In the genomic region with DNA sequence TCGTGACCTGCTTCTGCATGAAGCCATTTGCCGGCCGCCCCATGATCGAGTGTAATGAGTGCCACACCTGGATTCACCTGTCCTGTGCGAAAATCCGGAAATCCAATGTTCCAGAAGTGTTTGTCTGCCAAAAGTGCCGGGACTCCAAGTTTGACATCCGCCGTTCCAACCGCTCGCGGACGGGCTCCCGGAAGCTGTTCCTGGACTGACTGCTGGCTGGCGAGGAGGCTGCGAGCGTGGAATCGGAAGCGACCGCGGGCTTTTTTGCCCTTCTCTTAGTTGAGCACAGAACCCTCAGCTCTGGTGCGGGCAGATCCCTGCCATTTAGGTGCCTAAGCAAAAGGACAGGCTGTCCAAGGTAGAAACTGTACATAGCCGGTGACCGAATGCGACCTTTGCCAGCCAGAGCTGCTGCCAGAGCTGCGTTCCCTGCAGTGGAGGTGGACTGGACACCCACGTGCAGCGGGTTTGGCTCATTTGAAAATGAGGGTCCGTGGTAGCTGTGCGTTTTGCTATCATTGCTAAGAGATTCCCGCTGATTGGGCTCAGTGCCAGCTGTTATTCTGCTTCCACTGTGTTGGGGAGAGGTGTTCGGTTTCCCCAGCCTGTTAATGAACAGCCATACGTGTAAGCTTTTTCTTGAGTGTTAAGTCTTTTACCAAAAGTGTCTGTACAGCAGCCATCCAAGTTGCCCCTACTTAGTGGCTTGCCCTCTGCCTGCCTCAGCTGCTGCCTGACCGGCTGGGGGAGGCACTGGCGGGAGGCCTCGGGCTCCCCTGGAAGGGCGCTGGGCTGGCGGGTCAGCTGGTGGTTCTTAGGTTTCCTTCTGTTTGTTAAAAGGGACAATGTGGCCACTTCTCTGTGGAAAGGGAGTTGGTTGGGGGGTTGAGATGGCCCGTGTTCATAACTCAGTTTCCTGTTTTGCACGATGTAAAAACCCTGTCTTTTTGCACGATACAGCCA, we compare ENCODE assay signal across 26 cellular contexts. TPM values are rescaled to one million over a fixed set of nuclear protein-coding genes. Genes with fewer than 3 reads are reported as not detected.
DNase-seq lines count a peak whose midpoint lies in the region; ATAC-seq and TF ChIP-seq lines count a peak whose summit lies in the region.
"Had no signal": no experiment of that assay in that cellular context is flagged by ENCODE, and none has a peak within 500 bp of the region (broad histone marks: within the 10 kb centered on the region; RNA-seq: fewer than 3 reads in every experiment).

No MANE protein-coding gene starts in this region.

- peaks cover 0 to 7% (median 0%) of the 10 kb centered on the region in 4 donors for H3K36me3 ChIP-seq in right lobe of liver
- H3K36me3 ChIP-seq in smooth muscle cell (ENCODE audit: low read depth) = no peaks in the 10 kb centered on the region

- H3K4me3 ChIP-seq in right lobe of liver (peak overlapping the region in 1 of 3 donors; percentile 27), smooth muscle cell (no peak overlapping the region)
- H3K4me3 ChIP-seq: hepatocyte, left lung had no signal

- H3K27me3 Mint-ChIP-seq in WTC11 (ENCODE audit: low read depth) = no peaks in the 10 kb centered on the region; the same call in 1 of the 2 replicates
- H3K27me3 Mint-ChIP-seq: CD4-positive, alpha-beta memory T cell; IgD-negative memory B cell; naive B cell had no signal

- DNase-seq in DMS 273 (lab: John Stamatoyannopoulos, UW; ENCODE audit: unreplicated experiment) (peak; percentile 43), DMS 273 treated with DMSO at 0.1 percent for 48 hours (lab: John Stamatoyannopoulos, UW) (no peak), WTC11 (ENCODE audit: low spot score) (no peak), right lobe of liver (peak; percentile 51 to 83 (median 73)), smooth muscle cell (lab: John Stamatoyannopoulos, UW; ENCODE audit: unreplicated experiment) (no peak), sciatic nerve (ENCODE audit: low spot score) (no peak), iPS-NIHi11 (ENCODE audit: low spot score) (no peak)
- DNase-seq: activated CD8-positive, alpha-beta T cell treated with anti-CD3 and anti-CD28 coated beads, Interleukin-2, amount 10 ng/mL, durations not matched to agents 7 days and 5 days; aorta; CD4-positive, alpha-beta memory T cell; cortex of kidney; left lung; naive B cell; NCI-H1092; NCI-H187 treated with DMSO at 0.1 percent for 48 hours; NCI-H2227 treated with DMSO at 0.1 percent for 48 hours; NCI-H526 treated with DMSO at 0.1 percent for 48 hours; SK-N-SH; stimulated activated CD4-positive, alpha-beta T cell treated with anti-CD3 and anti-CD28 coated beads, Interleukin-4, amount 100 ng/mL, for 24 hours had no signal

- no peak overlapping the region for H3K4me3 Mint-ChIP-seq in WTC11
- H3K4me3 Mint-ChIP-seq: activated CD8-positive, alpha-beta T cell treated with anti-CD3 and anti-CD28 coated beads, Interleukin-2, amount 10 ng/mL, durations not matched to agents 7 days and 5 days; stimulated activated effector memory CD8-positive, alpha-beta T cell treated with anti-CD3 and anti-CD28 coated beads, Interleukin-12 subunit alpha, Interleukin-12 subunit beta, amount 100 ng/mL, for 72 hours; T-helper 1 cell treated with Interleukin-12 subunit alpha and Interleukin-12 subunit beta and Interleukin-4 antibody, amounts not matched to agents 30 μg/mL and 1 μg/mL, for 36 hours had no signal

- peaks cover 0 to 45% (median 18%) of the 10 kb centered on the region in 4 donors for H3K4me1 ChIP-seq in right lobe of liver
- peaks cover 8% of the 10 kb centered on the region for H3K4me1 ChIP-seq in smooth muscle cell (ENCODE audit: low read depth)

- CTCF ChIA-PET in WTC11 (lab: Charles Lee) = interaction anchor here (1.2 kb wide), 2 partner anchors 18 to 20 kb away, joined by 3 read pairs; no protein-coding TSS in a partner anchor

- intact Hi-C loops in right lobe of liver (cut with DNase I) (no loop called here), sciatic nerve (cut with DNase I) (no loop called here)

- H3K9me3 Mint-ChIP-seq in WTC11 = no peaks in the 10 kb centered on the region
- H3K9me3 Mint-ChIP-seq: activated naive CD4-positive, alpha-beta T cell treated with anti-CD3 and anti-CD28 coated beads, Interleukin-2, amount 50 U/mL, for 72 hours; activated T-helper 2 cell treated with anti-CD3 and anti-CD28 coated beads, Interferon-gamma antibody, Interleukin-2, Interleukin-4, amounts not matched to agents 10 μg/mL and 5 μg/mL and 100 μg/mL, durations not matched to agents 14 hours and 24 hours and 36 hours; CD4-positive, alpha-beta memory T cell; IgD-negative memory B cell; naive B cell; stimulated activated effector memory CD8-positive, alpha-beta T cell treated with anti-CD3 and anti-CD28 coated beads, Interleukin-12 subunit alpha, Interleukin-12 subunit beta, amount 100 ng/mL, for 72 hours; T-helper 1 cell treated with Interleukin-12 subunit alpha and Interleukin-12 subunit beta and Interleukin-4 antibody, amounts not matched to agents 30 μg/mL and 1 μg/mL, for 36 hours had no signal

- H3K27ac Mint-ChIP-seq in WTC11 = peak overlapping the region; percentile 79; the same call in 1 of the 2 replicates
- H3K27ac Mint-ChIP-seq: activated CD8-positive, alpha-beta T cell treated with anti-CD3 and anti-CD28 coated beads, Interleukin-2, amount 10 ng/mL, durations not matched to agents 7 days and 5 days; activated naive CD4-positive, alpha-beta T cell treated with anti-CD3 and anti-CD28 coated beads, Interleukin-2, amount 50 U/mL, for 72 hours; activated T-helper 2 cell treated with anti-CD3 and anti-CD28 coated beads, Interferon-gamma antibody, Interleukin-2, Interleukin-4, amounts not matched to agents 10 μg/mL and 5 μg/mL and 100 μg/mL, durations not matched to agents 14 hours and 24 hours and 36 hours; naive B cell; stimulated activated effector memory CD8-positive, alpha-beta T cell treated with anti-CD3 and anti-CD28 coated beads, Interleukin-12 subunit alpha, Interleukin-12 subunit beta, amount 100 ng/mL, for 72 hours; T-helper 1 cell treated with Interleukin-12 subunit alpha and Interleukin-12 subunit beta and Interleukin-4 antibody, amounts not matched to agents 30 μg/mL and 1 μg/mL, for 36 hours had no signal

- H3K9ac ChIP-seq in smooth muscle cell (ENCODE audit: low read depth) = no peak overlapping the region
- H3K9ac ChIP-seq: SK-N-SH had no signal

- H2AFZ ChIP-seq in smooth muscle cell (ENCODE audit: low read depth) = no peak overlapping the region
- H2AFZ ChIP-seq: hepatocyte had no signal

- TF ChIP-seq CTCF in WTC11 (IDR thresholded peaks at IDR 0.05) (no peak), right lobe of liver (IDR thresholded peaks at IDR 0.05) (no peak), smooth muscle cell (IDR thresholded peaks at IDR 0.05; ENCODE audit: borderline replicate concordance, insufficient read depth, poor library complexity, severe bottlenecking) (no peak)

- no peaks in the 10 kb centered on the region for H3K27me3 ChIP-seq in right lobe of liver
- H3K27me3 ChIP-seq in smooth muscle cell (ENCODE audit: low read depth) = no peaks in the 10 kb centered on the region
- H3K27me3 ChIP-seq: hepatocyte, left lung had no signal

- peaks cover 63% of the 10 kb centered on the region for H3K79me2 ChIP-seq in smooth muscle cell (ENCODE audit: low read depth)

- H3K9me3 ChIP-seq in right lobe of liver (no peaks in the 10 kb centered on the region), smooth muscle cell (replicated peaks; ENCODE audit: low read depth) (no peaks in the 10 kb centered on the region)
- H3K9me3 ChIP-seq: left lung, SK-N-SH had no signal

- no peak for TF ChIP-seq POLR2A in right lobe of liver (IDR thresholded peaks at IDR 0.05)

- H3F3A ChIP-seq in smooth muscle cell (ENCODE audit: low read depth) = peaks cover 11% of the 10 kb centered on the region

- WGBS in right lobe of liver (ENCODE audit: insufficient coverage, low coverage, low lambda C conversion rate, missing lambda C conversion rate) = 64% methylated on average over 7 of the region's 41 CpGs
- WGBS in smooth muscle cell (ENCODE audit: low lambda C conversion rate) = 94% methylated on average over 41 of the region's 41 CpGs

- peaks cover 77% of the 10 kb centered on the region for H4K20me1 ChIP-seq in smooth muscle cell (ENCODE audit: low read depth)

- H3K27ac ChIP-seq in right lobe of liver (peak overlapping the region in 2 of 3 donors; percentile 62 to 87), smooth muscle cell (ENCODE audit: low read depth) (peak overlapping the region; percentile 61)
- H3K27ac ChIP-seq: hepatocyte, left lung had no signal

- POLR2A ChIA-PET in WTC11 (lab: Charles Lee) = interaction anchor here (1.5 kb wide), 1 partner anchor 20 kb away, joined by 4 read pairs; no protein-coding TSS in a partner anchor

- H3K4me1 Mint-ChIP-seq in WTC11 = peaks cover 14% of the 10 kb centered on the region

- ATAC-seq in WTC11 (no peak), right lobe of liver (peak; percentile 50 to 67 (median 56)), sciatic nerve (no peak), HG02852 (IDR thresholded peaks at IDR 0.05; ENCODE audit: unreplicated experiment) (no peak)
- ATAC-seq: activated CD8-positive, alpha-beta T cell treated with anti-CD3 and anti-CD28 coated beads, Interleukin-2, amount 10 ng/mL, durations not matched to agents 7 days and 5 days; activated naive CD4-positive, alpha-beta T cell treated with anti-CD3 and anti-CD28 coated beads, Interleukin-2, amount 50 U/mL, for 72 hours; left lung; stimulated activated effector memory CD8-positive, alpha-beta T cell treated with anti-CD3 and anti-CD28 coated beads, Interleukin-12 subunit alpha, Interleukin-12 subunit beta, amount 100 ng/mL, for 72 hours had no signal

- H3K36me3 Mint-ChIP-seq in WTC11 = peaks cover 51% of the 10 kb centered on the region

- H3K4me2 ChIP-seq in smooth muscle cell = no peak overlapping the region
- H3K4me2 ChIP-seq: hepatocyte, SK-N-SH had no signal

RNA-seq across cellular contexts. Expression of gene THAP3, which starts 3.0 kb away (rescaled TPM):
- total RNA-seq in WTC11 (2021) (14.8 to 17.4 TPM (median 15.0 TPM) in 3 replicates), right lobe of liver (10 to 100 TPM in 4 of 6 experiments, 1 to 10 TPM in 2; 5.9 to 11.3 (median 10.3) TPM), smooth muscle cell (10.5 and 14.2 TPM in 2 replicates), sciatic nerve (20.4 TPM)
- polyA plus RNA-seq in smooth muscle cell = 29.3 and 34.8 TPM in 2 replicates

RNA-seq across cellular contexts. Expression of gene PHF13, which starts 8.2 kb away (rescaled TPM):
- total RNA-seq in WTC11 (2021) (39.6 to 40.0 TPM (median 40.0 TPM) in 3 replicates), right lobe of liver (1 to 10 TPM; 2.7 to 6.2 (median 4.5) TPM), smooth muscle cell (10.2 and 10.4 TPM in 2 replicates), sciatic nerve (19.3 TPM)
- 12.3 and 14.0 TPM in 2 replicates for polyA plus RNA-seq in smooth muscle cell

RNA-seq across cellular contexts. Expression of gene KLHL21, which starts 19.0 kb away (rescaled TPM):
- 15.1 to 17.6 TPM (median 15.3 TPM) in 3 replicates for total RNA-seq in WTC11 (2021)
- 10 to 100 TPM; 12.1 to 24.6 (median 20.0) TPM for total RNA-seq in right lobe of liver
- 12.0 and 13.2 TPM in 2 replicates for total RNA-seq in smooth muscle cell
- polyA plus RNA-seq in smooth muscle cell = 12.6 and 16.2 TPM in 2 replicates
- total RNA-seq in sciatic nerve = 31.4 TPM

RNA-seq across cellular contexts. Expression of gene ZBTB48, which starts 41.9 kb away (rescaled TPM):
- total RNA-seq in WTC11 (2021) (29.1 to 37.5 TPM (median 31.0 TPM) in 3 replicates), right lobe of liver (10 to 100 TPM in 4 of 6 experiments, 1 to 10 TPM in 2; 5.9 to 43.1 (median 19.5) TPM), smooth muscle cell (9.7 and 26.4 TPM in 2 replicates), sciatic nerve (28.9 TPM)
- 16.3 and 20.5 TPM in 2 replicates for polyA plus RNA-seq in smooth muscle cell

Comparison
In these comparisons a context has a peak if more than half of its experiments do, and no peak if none do; other contexts are left out.
1. DNase-seq: peak in DMS 273 (single experiment) and right lobe of liver (3 of 3); none in DMS 273 treated with DMSO at 0.1 percent for 48 hours (single experiment), WTC11 (single experiment), smooth muscle cell (single experiment), sciatic nerve (single experiment) and iPS-NIHi11 (single experiment).
2. ATAC-seq: peak in right lobe of liver (4 of 4); none in WTC11 (single experiment), sciatic nerve (single experiment) and HG02852 (single experiment).